ENCODE assay signal across 27 cellular contexts in genomic region chr2:201536046-201536445, GRCh38.
"Had no signal": no experiment of that assay in that cellular context is flagged by ENCODE, and none has a peak within 500 bp of the region (broad histone marks: within the 10 kb centered on the region; RNA-seq: fewer than 3 reads in every experiment).

No MANE protein-coding gene starts in this region.

- H3K27ac Mint-ChIP-seq: mesothelial cell of epicardium, naive B cell had no signal

- H3K4me1 Mint-ChIP-seq: mesothelial cell of epicardium, naive B cell had no signal

- H3K27me3 Mint-ChIP-seq: naive B cell had no signal

- H3K4me3 Mint-ChIP-seq: mesothelial cell of epicardium, naive B cell had no signal

- H3K4me3 ChIP-seq: coronary artery, dorsolateral prefrontal cortex, esophagus squamous epithelium, gastrocnemius medialis, heart right ventricle, left lung, lower lobe of right lung, mucosa of descending colon had no signal

- H3K36me3 Mint-ChIP-seq: mesothelial cell of epicardium, naive B cell had no signal

- FAIRE-seq: colon, endothelial cell of umbilical vein, islet of Langerhans, keratinocyte had no signal

- DNase-seq: dermis blood vessel endothelial cell; dorsolateral prefrontal cortex; effector CD4-positive, alpha-beta T cell; effector memory CD4-positive, alpha-beta T cell; erythroblast; esophagus squamous epithelium; foreskin fibroblast; foreskin melanocyte; gastrocnemius medialis; glutamatergic neuron; head of caudate nucleus; heart right ventricle; hippocampal formation; kidney glomerular epithelial cell; left cardiac atrium; left lung; left ventricle myocardium superior; lower lobe of right lung; mesenchymal stem cell; mucosa of descending colon; naive B cell had no signal
